In genomic region chr17:40071720-40072480, GRCh38 we compare ENCODE assay signal across 8 cellular contexts. TPM values are rescaled to one million over a fixed set of nuclear protein-coding genes. Genes with fewer than 3 reads are reported as not detected.
A peak's percentile ranks its signal among the peaks of the same experiment; 100 is the strongest.
DNase-seq lines count a peak whose midpoint lies in the region; ATAC-seq and TF ChIP-seq lines count a peak whose summit lies in the region.

No MANE protein-coding gene starts in this region.

- peak overlapping the region; percentile 86 to 95 (median 92) for H3K27ac Mint-ChIP-seq in nephron
- no peak overlapping the region for H3K27ac Mint-ChIP-seq in activated CD4-positive, alpha-beta T cell treated with anti-CD3 and anti-CD28 coated beads, Interleukin-2, amount 10 ng/mL, durations not matched to agents 24 days and 14 days

- H3K9me3 Mint-ChIP-seq in nephron, result no peaks in the 10 kb centered on the region
- no peaks in the 10 kb centered on the region for H3K9me3 Mint-ChIP-seq in activated CD4-positive, alpha-beta T cell treated with anti-CD3 and anti-CD28 coated beads, Interleukin-2, amount 10 ng/mL, durations not matched to agents 24 days and 14 days

- peaks cover 7% of the 10 kb centered on the region for H3K36me3 Mint-ChIP-seq in nephron (ENCODE audit: low read depth)
- H3K36me3 Mint-ChIP-seq in activated CD4-positive, alpha-beta T cell treated with anti-CD3 and anti-CD28 coated beads, Interleukin-2, amount 10 ng/mL, durations not matched to agents 24 days and 14 days (ENCODE audit: low read depth), result no peaks in the 10 kb centered on the region

- H3K36me3 ChIP-seq in effector memory CD4-positive, alpha-beta T cell (ENCODE audit: control insufficient read depth, insufficient read depth, low read length), result peaks cover 19% of the 10 kb centered on the region

- ATAC-seq in HG02623 (IDR thresholded peaks at IDR 0.05; ENCODE audit: unreplicated experiment), result no peak

- no peaks in the 10 kb centered on the region for H3K27me3 ChIP-seq in effector memory CD4-positive, alpha-beta T cell (replicated peaks; ENCODE audit: control insufficient read depth, insufficient read depth, low read length, poor library complexity, severe bottlenecking)

- H3K9me3 ChIP-seq in effector memory CD4-positive, alpha-beta T cell (ENCODE audit: control insufficient read depth, low read length), result no peaks in the 10 kb centered on the region

- no peak for TF ChIP-seq CTCF in nephron (IDR thresholded peaks at IDR 0.05; ENCODE audit: unreplicated experiment in 3 of 3)

- H3K4me3 Mint-ChIP-seq in nephron, result no peak overlapping the region
- no peak overlapping the region for H3K4me3 Mint-ChIP-seq in activated CD4-positive, alpha-beta T cell treated with anti-CD3 and anti-CD28 coated beads, Interleukin-2, amount 10 ng/mL, durations not matched to agents 24 days and 14 days

- H3K4me1 Mint-ChIP-seq in nephron, result peaks cover 82% of the 10 kb centered on the region
- H3K4me1 Mint-ChIP-seq in activated CD4-positive, alpha-beta T cell treated with anti-CD3 and anti-CD28 coated beads, Interleukin-2, amount 10 ng/mL, durations not matched to agents 24 days and 14 days, result peaks cover 30% of the 10 kb centered on the region

- H3K27ac ChIP-seq in effector memory CD4-positive, alpha-beta T cell (ENCODE audit: insufficient read depth, low read length, poor library complexity, severe bottlenecking), result peak overlapping the region; percentile 49

- intact Hi-C loops in activated CD4-positive, alpha-beta T cell treated with anti-CD3 and anti-CD28 coated beads, Interleukin-2, amount 10 ng/mL, durations not matched to agents 24 days and 14 days (cut with micrococcal nuclease), result no loop called here

- no peaks in the 10 kb centered on the region for H3K27me3 Mint-ChIP-seq in nephron (ENCODE audit: low read depth)
- H3K27me3 Mint-ChIP-seq in activated CD4-positive, alpha-beta T cell treated with anti-CD3 and anti-CD28 coated beads, Interleukin-2, amount 10 ng/mL, durations not matched to agents 24 days and 14 days, result peaks cover 2% of the 10 kb centered on the region

- no peak overlapping the region for H3K4me3 ChIP-seq in effector memory CD4-positive, alpha-beta T cell (ENCODE audit: insufficient read depth, low read depth, low read length, poor library complexity, severe bottlenecking)

- peaks cover 63% of the 10 kb centered on the region for H3K4me1 ChIP-seq in effector memory CD4-positive, alpha-beta T cell (ENCODE audit: control insufficient read depth, insufficient read depth, low read length, poor library complexity, severe bottlenecking)

- DNase-seq in H4 (ENCODE audit: low spot score), result peak; percentile 96
- peak; percentile 40 to 55 for DNase-seq in NCI-H526 (lab: John Stamatoyannopoulos, UW)
- DNase-seq in effector memory CD4-positive, alpha-beta T cell, result no peak
- DNase-seq in activated CD4-positive, alpha-beta T cell treated with anti-CD3 and anti-CD28 coated beads, Interleukin-2, amount 10 ng/mL, durations not matched to agents 24 days and 14 days, result no peak
- no peak for DNase-seq in mesenteric fat pad (ENCODE audit: low spot score)
- DNase-seq in activated CD4-positive, CD25-positive, alpha-beta regulatory T cell (lab: John Stamatoyannopoulos, UW), result no peak

RNA-seq across cellular contexts. Expression of gene THRA, which starts 9.1 kb away (rescaled TPM):
- 13.6 and 16.6 TPM in 2 replicates for total RNA-seq in H4 (2014; rRNA removed; shearing (Covaris generic))
- 4.5 and 5.1 TPM in 2 replicates for total RNA-seq in activated CD4-positive, alpha-beta T cell treated with anti-CD3 and anti-CD28 coated beads, Interleukin-2, amount 10 ng/mL, durations not matched to agents 24 days and 14 days
- total RNA-seq in mesenteric fat pad, result 74.7 TPM

RNA-seq across cellular contexts. Expression of gene MED24, which starts 17.7 kb away (rescaled TPM):
- total RNA-seq in H4 (2014; rRNA removed; shearing (Covaris generic)), result 33.9 and 44.5 TPM in 2 replicates
- total RNA-seq in activated CD4-positive, alpha-beta T cell treated with anti-CD3 and anti-CD28 coated beads, Interleukin-2, amount 10 ng/mL, durations not matched to agents 24 days and 14 days, result 118 and 122 TPM in 2 replicates
- total RNA-seq in mesenteric fat pad, result 72.2 TPM

RNA-seq across cellular contexts. Expression of gene NR1D1, which starts 28.5 kb away (rescaled TPM):
- 0.39 and 2.2 TPM in 2 replicates for total RNA-seq in H4 (2014; rRNA removed; shearing (Covaris generic))
- total RNA-seq in activated CD4-positive, alpha-beta T cell treated with anti-CD3 and anti-CD28 coated beads, Interleukin-2, amount 10 ng/mL, durations not matched to agents 24 days and 14 days, result 7.9 and 8.2 TPM in 2 replicates
- 15.5 TPM for total RNA-seq in mesenteric fat pad

RNA-seq across cellular contexts. Expression of gene MSL1, which starts 49.9 kb away (rescaled TPM):
- 38.4 and 39.1 TPM in 2 replicates for total RNA-seq in H4 (2014; rRNA removed; shearing (Covaris generic))
- 92.7 and 98.5 TPM in 2 replicates for total RNA-seq in activated CD4-positive, alpha-beta T cell treated with anti-CD3 and anti-CD28 coated beads, Interleukin-2, amount 10 ng/mL, durations not matched to agents 24 days and 14 days
- total RNA-seq in mesenteric fat pad, result 77.0 TPM

RNA-seq across cellular contexts. Expression of gene CSF3, which starts 56.7 kb away (rescaled TPM):
- total RNA-seq in H4 (2014; rRNA removed; shearing (Covaris generic)), result not detected in 2 replicates
- not detected in 2 replicates for total RNA-seq in activated CD4-positive, alpha-beta T cell treated with anti-CD3 and anti-CD28 coated beads, Interleukin-2, amount 10 ng/mL, durations not matched to agents 24 days and 14 days
- 35.9 TPM for total RNA-seq in mesenteric fat pad

Comparison
In these comparisons a context has a peak if more than half of its experiments do, and no peak if none do; other contexts are left out.
1. DNase-seq: peak in H4 (single experiment) and NCI-H526 (2 of 2); none in effector memory CD4-positive, alpha-beta T cell (0 of 3), activated CD4-positive, alpha-beta T cell treated with anti-CD3 and anti-CD28 coated beads, Interleukin-2, amount 10 ng/mL, durations not matched to agents 24 days and 14 days (single experiment), mesenteric fat pad (single experiment) and activated CD4-positive, CD25-positive, alpha-beta regulatory T cell (0 of 4).